ENCODE assay signal across 9 cellular contexts in the genomic region with DNA sequence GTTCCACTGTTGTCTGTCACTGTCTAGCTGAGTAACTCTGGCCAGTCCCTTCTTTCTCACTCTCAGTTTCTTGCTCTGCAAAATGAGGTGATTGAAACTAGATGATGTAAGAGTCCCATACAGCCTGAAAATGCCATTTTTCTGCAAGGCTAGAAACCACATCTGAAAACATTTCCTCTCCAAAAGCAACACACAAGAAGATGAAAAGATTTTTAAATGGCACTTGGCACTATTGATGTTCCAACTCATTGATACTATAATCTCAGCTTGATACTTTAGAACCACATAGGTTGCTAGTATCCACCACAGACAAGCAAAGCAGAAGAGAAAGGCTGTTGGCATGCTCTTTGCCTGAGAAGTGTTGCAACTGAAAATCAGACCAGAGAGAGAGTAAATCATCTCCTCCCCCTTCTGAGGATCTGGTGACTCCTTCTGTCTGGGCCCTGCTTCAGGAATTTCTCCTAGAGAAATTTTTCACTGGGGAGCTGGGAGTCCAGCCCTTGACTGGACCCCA.
DNase-seq lines count a peak whose midpoint lies in the region; ATAC-seq and TF ChIP-seq lines count a peak whose summit lies in the region.
"Had no signal": no experiment of that assay in that cellular context is flagged by ENCODE, and none has a peak within 500 bp of the region (broad histone marks: within the 10 kb centered on the region; RNA-seq: fewer than 3 reads in every experiment).

No MANE protein-coding gene starts in this region.

- TF ChIP-seq CTCF in smooth muscle cell (IDR thresholded peaks at IDR 0.05; ENCODE audit: borderline replicate concordance, insufficient read depth, poor library complexity, severe bottlenecking): no peak

- no peaks in the 10 kb centered on the region for H3K27me3 ChIP-seq in smooth muscle cell (ENCODE audit: low read depth)

- no peak overlapping the region for H3K4me3 ChIP-seq in smooth muscle cell

- peaks cover 17% of the 10 kb centered on the region for H3K4me1 ChIP-seq in smooth muscle cell (ENCODE audit: low read depth)

- peak overlapping the region; percentile 89 for H2AFZ ChIP-seq in smooth muscle cell (ENCODE audit: low read depth)

- H3K9me3 ChIP-seq in smooth muscle cell (replicated peaks; ENCODE audit: low read depth): no peaks in the 10 kb centered on the region

- H3K27ac ChIP-seq in smooth muscle cell (ENCODE audit: low read depth): peak overlapping the region; percentile 92

- H4K20me1 ChIP-seq in smooth muscle cell (ENCODE audit: low read depth): no peaks in the 10 kb centered on the region

- no peaks in the 10 kb centered on the region for H3K79me2 ChIP-seq in smooth muscle cell (ENCODE audit: low read depth)

- H3F3A ChIP-seq in smooth muscle cell (ENCODE audit: low read depth): peaks cover 19% of the 10 kb centered on the region

- H3K36me3 ChIP-seq in smooth muscle cell (ENCODE audit: low read depth): no peaks in the 10 kb centered on the region

- DNase-seq in SK-N-DZ (ENCODE audit: low spot score) (peak; percentile 29), smooth muscle cell (lab: John Stamatoyannopoulos, UW; ENCODE audit: unreplicated experiment) (no peak), T1000 (lab: John Stamatoyannopoulos, UW) (no peak)
- DNase-seq: anterior cingulate cortex, NCI-H1417 had no signal

- H3K4me2 ChIP-seq in smooth muscle cell: peak overlapping the region; percentile 75

- peak; percentile 97 for ATAC-seq in GM19351 (IDR thresholded peaks at IDR 0.05; ENCODE audit: unreplicated experiment)
- peak; percentile 99 for ATAC-seq in HG02870 (IDR thresholded peaks at IDR 0.05; ENCODE audit: unreplicated experiment)
- no peak for ATAC-seq in esophagus mucosa
- no peak for ATAC-seq in activated CD4-positive, CD25-positive, alpha-beta regulatory T cell treated with anti-CD3 and anti-CD28 coated beads, Interleukin-2, amount 50 U/mL, for 24 hours

- peak overlapping the region; percentile 53 for H3K9ac ChIP-seq in smooth muscle cell (ENCODE audit: low read depth)

Comparison
In these comparisons a context has a peak if more than half of its experiments do, and no peak if none do; other contexts are left out.
1. ATAC-seq: peak in GM19351 (single experiment) and HG02870 (single experiment); none in esophagus mucosa (single experiment) and activated CD4-positive, CD25-positive, alpha-beta regulatory T cell treated with anti-CD3 and anti-CD28 coated beads, Interleukin-2, amount 50 U/mL, for 24 hours (0 of 2).